In the genomic region with DNA sequence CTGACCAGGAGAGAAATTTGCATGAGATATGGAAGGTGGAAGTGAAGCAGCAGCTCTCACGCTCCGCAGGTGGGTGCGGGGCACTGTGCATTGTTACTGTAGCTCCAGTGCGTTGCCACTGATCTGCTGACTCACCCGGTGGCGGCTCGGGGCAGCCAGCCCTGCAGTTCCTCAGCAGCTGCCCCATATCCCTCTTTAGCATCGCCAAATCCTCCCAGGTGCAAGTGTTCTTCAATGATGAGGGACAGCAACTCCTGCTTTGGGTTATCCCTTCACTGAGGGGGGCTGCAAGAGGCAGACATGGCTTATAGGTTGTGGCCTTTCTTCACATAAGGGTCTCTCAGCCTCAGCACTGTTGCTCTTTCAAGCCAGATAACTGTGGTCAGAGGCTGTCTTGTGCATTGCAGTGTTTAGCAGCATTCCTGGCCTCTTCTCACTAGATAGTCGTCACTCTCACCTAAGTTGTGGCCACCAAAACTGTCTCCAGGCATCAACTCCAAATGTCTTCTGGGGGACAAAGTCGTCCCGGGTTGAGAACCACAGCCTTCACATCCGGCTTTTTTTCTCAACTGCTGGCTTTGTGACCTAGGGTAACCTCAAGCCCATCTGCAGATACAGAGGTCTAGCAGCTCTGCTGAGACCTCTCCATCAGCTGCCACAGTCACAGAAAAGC, we compare ENCODE assay signal across 9 cellular contexts.
DNase-seq lines count a peak whose midpoint lies in the region; ATAC-seq and TF ChIP-seq lines count a peak whose summit lies in the region.
"Had no signal": no experiment of that assay in that cellular context is flagged by ENCODE, and none has a peak within 500 bp of the region (broad histone marks: within the 10 kb centered on the region; RNA-seq: fewer than 3 reads in every experiment).

No MANE protein-coding gene starts in this region.

- no peak overlapping the region for H3K23ac ChIP-seq in mesendoderm (ENCODE audit: low read length)

- H3K9ac ChIP-seq in mesendoderm (ENCODE audit: low read length): no peak overlapping the region

- no peak overlapping the region for H3K4ac ChIP-seq in mesendoderm (ENCODE audit: low read depth, low read length)

- H3K56ac ChIP-seq in mesendoderm (ENCODE audit: low read length): peak overlapping the region; percentile 79

- H3K79me1 ChIP-seq in mesendoderm (ENCODE audit: low read length): no peaks in the 10 kb centered on the region

- peak overlapping the region; percentile 66 for H3K27ac ChIP-seq in mesendoderm (ENCODE audit: low read depth, low read length)

- no peaks in the 10 kb centered on the region for H3K36me3 Mint-ChIP-seq in activated naive CD8-positive, alpha-beta T cell

- no peak overlapping the region for H3K4me3 ChIP-seq in mesendoderm (ENCODE audit: low read length)

- no peak overlapping the region for H4K5ac ChIP-seq in mesendoderm (ENCODE audit: low read length)

- no peak for TF ChIP-seq CTCF in GM20000 (IDR thresholded peaks at IDR 0.05; ENCODE audit: extremely low read depth, missing control alignments)

- H3K9me3 Mint-ChIP-seq in activated naive CD8-positive, alpha-beta T cell (ENCODE audit: low read depth): no peaks in the 10 kb centered on the region
- H3K9me3 Mint-ChIP-seq in stimulated activated naive CD8-positive, alpha-beta T cell treated with anti-CD3 and anti-CD28 coated beads, Interleukin-15, amount 100 ng/mL, for 72 hours: no peaks in the 10 kb centered on the region

- ATAC-seq in HG03571 (IDR thresholded peaks at IDR 0.05; ENCODE audit: unreplicated experiment): peak; percentile 79
- ATAC-seq in stimulated activated naive CD8-positive, alpha-beta T cell treated with anti-CD3 and anti-CD28 coated beads, Interleukin-15, amount 100 ng/mL, for 72 hours: peak; percentile 89

- no peak overlapping the region for H4K8ac ChIP-seq in mesendoderm (ENCODE audit: low read depth, low read length)

- H3K27ac Mint-ChIP-seq in activated naive CD8-positive, alpha-beta T cell: peak overlapping the region; percentile 61
- peak overlapping the region; percentile 27 to 64 for H3K27ac Mint-ChIP-seq in stimulated activated naive CD8-positive, alpha-beta T cell treated with anti-CD3 and anti-CD28 coated beads, Interleukin-15, amount 100 ng/mL, for 72 hours

- H3K18ac ChIP-seq in mesendoderm (ENCODE audit: low read length): peak overlapping the region; percentile 77

- peak overlapping the region; percentile 64 for H3K4me3 Mint-ChIP-seq in activated naive CD8-positive, alpha-beta T cell
- H3K4me3 Mint-ChIP-seq in stimulated activated naive CD8-positive, alpha-beta T cell treated with anti-CD3 and anti-CD28 coated beads, Interleukin-15, amount 100 ng/mL, for 72 hours: peak overlapping the region; percentile 50 to 64
- H3K4me3 Mint-ChIP-seq: neural crest cell had no signal

- peak; percentile 49 for DNase-seq in DMS153 treated with DMSO at 0.1 percent for 48 hours (lab: John Stamatoyannopoulos, UW; ENCODE audit: unreplicated experiment)
- DNase-seq in GM20000 (ENCODE audit: low spot score): peak; percentile 66
- peak; percentile 66 for DNase-seq in SKM-1 treated with dmso at 0.1 percent for 144 hours (lab: John Stamatoyannopoulos, UW; ENCODE audit: unreplicated experiment)
- peak; percentile 90 for DNase-seq in mesendoderm
- peak; percentile 44 to 71 for DNase-seq in stimulated activated naive CD8-positive, alpha-beta T cell treated with anti-CD3 and anti-CD28 coated beads, Interleukin-15, amount 100 ng/mL, for 72 hours
- no peak for DNase-seq in T1000 (lab: John Stamatoyannopoulos, UW)

- no peaks in the 10 kb centered on the region for H3K27me3 ChIP-seq in mesendoderm (ENCODE audit: insufficient read depth, low read length, poor library complexity)

- no peak overlapping the region for H2BK15ac ChIP-seq in mesendoderm (replicated peaks; ENCODE audit: low read depth)

- no CpG with 5 or more reads among the region's 12 CpGs for WGBS in mesendoderm (ENCODE audit: extremely low coverage, insufficient coverage, low lambda C conversion rate)

- no peaks in the 10 kb centered on the region for H3K36me3 ChIP-seq in mesendoderm (ENCODE audit: control insufficient read depth, insufficient read depth, low read length)

- H2BK5ac ChIP-seq in mesendoderm (ENCODE audit: low read length): peak overlapping the region; percentile 81

- no peak overlapping the region for H2BK120ac ChIP-seq in mesendoderm (ENCODE audit: low read depth, low read length)

- H3K4me1 ChIP-seq in mesendoderm (ENCODE audit: control insufficient read depth, low read depth, low read length): peaks cover 9% of the 10 kb centered on the region

- peak overlapping the region; percentile 40 for H2AK5ac ChIP-seq in mesendoderm (ENCODE audit: low read length)

- no peaks in the 10 kb centered on the region for H3K79me2 ChIP-seq in mesendoderm (ENCODE audit: control insufficient read depth, insufficient read depth, low read length)

- peaks cover 24% of the 10 kb centered on the region for H3K4me1 Mint-ChIP-seq in activated naive CD8-positive, alpha-beta T cell (ENCODE audit: low read depth)
- H3K4me1 Mint-ChIP-seq in stimulated activated naive CD8-positive, alpha-beta T cell treated with anti-CD3 and anti-CD28 coated beads, Interleukin-15, amount 100 ng/mL, for 72 hours: peaks cover 41% of the 10 kb centered on the region

- no peak overlapping the region for H3K4me2 ChIP-seq in mesendoderm (ENCODE audit: low read length)

- H3K27me3 Mint-ChIP-seq in activated naive CD8-positive, alpha-beta T cell: no peaks in the 10 kb centered on the region
- peaks cover 9% of the 10 kb centered on the region for H3K27me3 Mint-ChIP-seq in stimulated activated naive CD8-positive, alpha-beta T cell treated with anti-CD3 and anti-CD28 coated beads, Interleukin-15, amount 100 ng/mL, for 72 hours
